Comparison of ENCODE assay signal across 8 cellular contexts in genomic region chr4:44678094-44679023, GRCh38. TPM values are rescaled to one million over a fixed set of nuclear protein-coding genes. Genes with fewer than 3 reads are reported as not detected.
DNase-seq lines count a peak whose midpoint lies in the region; ATAC-seq and TF ChIP-seq lines count a peak whose summit lies in the region.

Gene GUF1 (plus strand): TSS chr4:44678420. CDS start chr4:44678623, 203 bp downstream.

- H3K9me3 Mint-ChIP-seq in natural killer cell treated with Interleukin-12 subunit alpha and Interleukin-12 subunit beta and Interleukin-15 and Interleukin-18, amount 100 ng/mL, for 72 hours, result no peaks in the 10 kb centered on the region

- ATAC-seq in natural killer cell treated with Interleukin-12 subunit alpha and Interleukin-12 subunit beta and Interleukin-15 and Interleukin-18, amount 100 ng/mL, for 72 hours, result peak; percentile 96
- ATAC-seq in stimulated activated naive CD8-positive, alpha-beta T cell treated with anti-CD3 and anti-CD28 coated beads, Interleukin-15, Interleukin-2, amounts not matched to agents 100 U/mL and 50 U/mL, for 24 hours, result peak; percentile 95

- 0 out of 2 replicates have a peak, but pooled peaks cover 1% of the 10 kb centered on the region for H3K36me3 ChIP-seq in H7 (replicated peaks; ENCODE audit: control insufficient read depth, insufficient read depth, low read length)

- TF ChIP-seq CTCF in fibroblast of pulmonary artery (IDR thresholded peaks at IDR 0.05; ENCODE audit: low read length, missing control alignments), result no peak

- H3K36me3 Mint-ChIP-seq in natural killer cell treated with Interleukin-12 subunit alpha and Interleukin-12 subunit beta and Interleukin-15 and Interleukin-18, amount 100 ng/mL, for 72 hours, result no peaks in the 10 kb centered on the region

- peaks cover 6 to 11% of the 10 kb centered on the region in 2 donors for H3K27me3 Mint-ChIP-seq in natural killer cell treated with Interleukin-12 subunit alpha and Interleukin-12 subunit beta and Interleukin-15 and Interleukin-18, amount 100 ng/mL, for 72 hours

- peaks cover 11 to 27% of the 10 kb centered on the region in 2 donors for H3K4me1 Mint-ChIP-seq in natural killer cell treated with Interleukin-12 subunit alpha and Interleukin-12 subunit beta and Interleukin-15 and Interleukin-18, amount 100 ng/mL, for 72 hours (ENCODE audit: low read depth in 2 of 2)

- H3K4me3 ChIP-seq in H7 (ENCODE audit: insufficient read depth, low read depth, low read length) (peak within 1 kb of the TSS; percentile 78), fibroblast of pulmonary artery (replicated peaks; ENCODE audit: low read depth, low read length) (peak within 1 kb of the TSS; percentile 94)

- peak within 1 kb of the TSS; percentile 95 to 96 for H3K27ac Mint-ChIP-seq in natural killer cell treated with Interleukin-12 subunit alpha and Interleukin-12 subunit beta and Interleukin-15 and Interleukin-18, amount 100 ng/mL, for 72 hours

- H3K4me3 Mint-ChIP-seq in natural killer cell treated with Interleukin-12 subunit alpha and Interleukin-12 subunit beta and Interleukin-15 and Interleukin-18, amount 100 ng/mL, for 72 hours, result peak within 1 kb of the TSS; percentile 93

- DNase-seq in ELF-1 (ENCODE audit: low read depth, low spot score), result peak; percentile 95
- DNase-seq in H7, result peak; percentile 79
- peak; percentile 88 for DNase-seq in M059J (ENCODE audit: low read depth)
- peak; percentile 49 to 68 for DNase-seq in SHP77 (lab: John Stamatoyannopoulos, UW)
- DNase-seq in activated effector memory CD4-positive, alpha-beta T cell treated with Interleukin-2 at 50 U/mL for 16 hours, result peak; percentile 82
- peak; percentile 92 for DNase-seq in fibroblast of pulmonary artery (ENCODE audit: low read depth)
- DNase-seq in natural killer cell treated with Interleukin-12 subunit alpha and Interleukin-12 subunit beta and Interleukin-15 and Interleukin-18, amount 100 ng/mL, for 72 hours (ENCODE audit: low spot score), result peak; percentile 92
- peak; percentile 88 for DNase-seq in stimulated activated naive CD8-positive, alpha-beta T cell treated with anti-CD3 and anti-CD28 coated beads, Interleukin-15, Interleukin-2, amounts not matched to agents 100 U/mL and 50 U/mL, for 24 hours

- no peaks in the 10 kb centered on the region for H3K27me3 ChIP-seq in H7 (ENCODE audit: control insufficient read depth, insufficient read depth, low read length)

RNA-seq across cellular contexts. Expression of gene GUF1, which starts in this region (rescaled TPM):
- total RNA-seq in H7 (2014; rRNA removed; shearing (Covaris generic)), result 21.9 and 30.4 TPM in 2 replicates
- total RNA-seq in M059J (2014; rRNA removed; shearing (Covaris generic)), result 9.3 and 14.4 TPM in 2 replicates
- total RNA-seq in natural killer cell treated with Interleukin-12 subunit alpha and Interleukin-12 subunit beta and Interleukin-15 and Interleukin-18, amount 100 ng/mL, for 72 hours, result 10 to 100 TPM; 19.0 to 22.6 TPM

Comparison
In these comparisons a context has a peak if more than half of its experiments do, and no peak if none do; other contexts are left out.
1. Peak in every context shown above with its lines: DNase-seq, ATAC-seq and H3K4me3 ChIP-seq.